Comparison of ENCODE assay signal across 1 cellular context in the genomic region with DNA sequence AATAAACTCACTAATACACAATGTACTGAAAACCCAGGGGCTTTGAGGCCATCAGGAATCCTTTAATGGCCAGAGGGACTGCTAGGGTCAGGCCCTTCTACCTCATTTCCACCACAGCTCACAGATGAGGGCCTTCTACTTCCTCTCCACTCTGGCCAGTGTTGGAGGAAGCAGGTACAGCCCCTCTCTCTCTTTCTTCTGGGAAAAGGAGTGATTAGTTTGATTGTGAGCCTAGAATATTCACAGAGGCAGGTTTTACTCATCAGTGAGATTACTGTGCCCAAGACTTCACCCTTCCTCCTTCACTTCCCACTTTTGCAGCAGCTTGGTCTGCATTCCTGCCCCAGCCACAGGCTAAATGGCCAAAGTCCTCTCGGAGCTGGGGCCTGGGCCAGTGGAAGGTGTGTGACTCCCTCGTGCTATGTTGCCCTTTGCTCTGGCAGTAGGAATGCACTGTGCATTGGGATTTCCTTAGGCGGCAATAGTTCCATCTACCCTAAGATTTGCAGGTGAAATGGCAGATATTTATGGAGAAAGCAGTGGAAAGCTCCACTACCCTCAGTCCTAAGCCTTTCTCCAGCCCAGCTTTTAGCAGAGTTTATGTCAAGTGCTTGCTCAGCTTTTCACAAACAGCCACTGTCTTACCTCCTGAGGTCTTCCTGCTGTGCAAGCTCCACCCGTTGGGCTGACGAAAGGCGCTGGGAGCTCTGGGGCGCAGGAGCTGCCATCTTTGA.
TF ChIP-seq lines count a peak whose summit lies in the region.

No MANE protein-coding gene starts in this region.

TF ChIP-seq in HepG2, 621 proteins besides CTCF, POLR2A, EP300 and RAD21 (continued from another document and continues in another):
- peak; percentile 93 for TF ChIP-seq ZNF687 (CRISPR knock-in tag; IDR thresholded peaks at IDR 0.05)
- TF ChIP-seq ATM (IDR thresholded peaks at IDR 0.05; ENCODE audit: borderline replicate concordance): no peak
- TF ChIP-seq, protein P1, sequence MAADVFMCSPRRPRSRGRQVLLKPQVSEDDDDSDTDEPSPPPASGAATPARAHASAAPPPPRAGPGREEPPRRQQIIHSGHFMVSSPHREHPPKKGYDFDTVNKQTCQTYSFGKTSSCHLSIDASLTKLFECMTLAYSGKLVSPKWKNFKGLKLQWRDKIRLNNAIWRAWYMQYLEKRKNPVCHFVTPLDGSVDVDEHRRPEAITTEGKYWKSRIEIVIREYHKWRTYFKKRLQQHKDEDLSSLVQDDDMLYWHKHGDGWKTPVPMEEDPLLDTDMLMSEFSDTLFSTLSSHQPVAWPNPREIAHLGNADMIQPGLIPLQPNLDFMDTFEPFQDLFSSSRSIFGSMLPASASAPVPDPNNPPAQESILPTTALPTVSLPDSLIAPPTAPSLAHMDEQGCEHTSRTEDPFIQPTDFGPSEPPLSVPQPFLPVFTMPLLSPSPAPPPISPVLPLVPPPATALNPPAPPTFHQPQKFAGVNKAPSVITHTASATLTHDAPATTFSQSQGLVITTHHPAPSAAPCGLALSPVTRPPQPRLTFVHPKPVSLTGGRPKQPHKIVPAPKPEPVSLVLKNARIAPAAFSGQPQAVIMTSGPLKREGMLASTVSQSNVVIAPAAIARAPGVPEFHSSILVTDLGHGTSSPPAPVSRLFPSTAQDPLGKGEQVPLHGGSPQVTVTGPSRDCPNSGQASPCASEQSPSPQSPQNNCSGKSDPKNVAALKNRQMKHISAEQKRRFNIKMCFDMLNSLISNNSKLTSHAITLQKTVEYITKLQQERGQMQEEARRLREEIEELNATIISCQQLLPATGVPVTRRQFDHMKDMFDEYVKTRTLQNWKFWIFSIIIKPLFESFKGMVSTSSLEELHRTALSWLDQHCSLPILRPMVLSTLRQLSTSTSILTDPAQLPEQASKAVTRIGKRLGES (CRISPR knock-in tag; IDR thresholded peaks at IDR 0.05; ENCODE audit: borderline replicate concordance): peak; percentile 100
- 0 out of 2 replicates have a peak, but pooled peaks have one; percentile 47 for TF ChIP-seq KMT2A (CRISPR knock-in tag; IDR thresholded peaks at IDR 0.05)
- peak; percentile 70 for TF ChIP-seq PATZ1 (CRISPR knock-in tag; IDR thresholded peaks at IDR 0.05)
- TF ChIP-seq ZNF776 (CRISPR knock-in tag; IDR thresholded peaks at IDR 0.05): no peak
- TF ChIP-seq SSRP1 (CRISPR knock-in tag; IDR thresholded peaks at IDR 0.05): no peak
- no peak for TF ChIP-seq CHCHD3 (CRISPR knock-in tag; IDR thresholded peaks at IDR 0.05)
- TF ChIP-seq HMGA1 (CRISPR knock-in tag; conservative IDR thresholded peaks at IDR 0.05): no peak
- TF ChIP-seq MXD4 (CRISPR knock-in tag; IDR thresholded peaks at IDR 0.05): 0 out of 2 replicates have a peak, but pooled peaks have one; percentile 22
- TF ChIP-seq ZNF138 (CRISPR knock-in tag; IDR thresholded peaks at IDR 0.05; ENCODE audit: low read depth): no peak
- peak; percentile 73 for TF ChIP-seq DMAP1 (CRISPR knock-in tag; IDR thresholded peaks at IDR 0.05)
- peak; percentile 68; the same call in 1 of the 2 replicates for TF ChIP-seq ZSCAN31 (CRISPR knock-in tag; IDR thresholded peaks at IDR 0.05; ENCODE audit: low read depth)
- TF ChIP-seq PLRG1 (conservative IDR thresholded peaks at IDR 0.05): no peak
- TF ChIP-seq HOXA7 (CRISPR knock-in tag; IDR thresholded peaks at IDR 0.05): no peak
- TF ChIP-seq ZEB1 (IDR thresholded peaks at IDR 0.05; ENCODE audit: insufficient replicate concordance, low read depth): no peak
- TF ChIP-seq SALL1 (CRISPR knock-in tag; IDR thresholded peaks at IDR 0.05): peak; percentile 99
- no peak for TF ChIP-seq CREB1 (IDR thresholded peaks at IDR 0.05)
- peak; percentile 51 for TF ChIP-seq CREB1 (CRISPR knock-in tag; IDR thresholded peaks at IDR 0.05)
- TF ChIP-seq ATF7-NPFF (CRISPR knock-in tag; IDR thresholded peaks at IDR 0.05; ENCODE audit: low read depth): no peak
- no peak for TF ChIP-seq ZNF326 (CRISPR knock-in tag; IDR thresholded peaks at IDR 0.05; ENCODE audit: borderline replicate concordance)
- peak; percentile 28; the same call in 1 of the 2 replicates for TF ChIP-seq NAIF1 (CRISPR knock-in tag; IDR thresholded peaks at IDR 0.05; ENCODE audit: borderline replicate concordance)
- no peak for TF ChIP-seq DNMT1 (CRISPR knock-in tag; IDR thresholded peaks at IDR 0.05)
- peak; percentile 97 for TF ChIP-seq HMG20A (CRISPR knock-in tag; IDR thresholded peaks at IDR 0.05; ENCODE audit: borderline replicate concordance)
- no peak for TF ChIP-seq ISX (CRISPR knock-in tag; conservative IDR thresholded peaks at IDR 0.05)
- TF ChIP-seq, protein P2, sequence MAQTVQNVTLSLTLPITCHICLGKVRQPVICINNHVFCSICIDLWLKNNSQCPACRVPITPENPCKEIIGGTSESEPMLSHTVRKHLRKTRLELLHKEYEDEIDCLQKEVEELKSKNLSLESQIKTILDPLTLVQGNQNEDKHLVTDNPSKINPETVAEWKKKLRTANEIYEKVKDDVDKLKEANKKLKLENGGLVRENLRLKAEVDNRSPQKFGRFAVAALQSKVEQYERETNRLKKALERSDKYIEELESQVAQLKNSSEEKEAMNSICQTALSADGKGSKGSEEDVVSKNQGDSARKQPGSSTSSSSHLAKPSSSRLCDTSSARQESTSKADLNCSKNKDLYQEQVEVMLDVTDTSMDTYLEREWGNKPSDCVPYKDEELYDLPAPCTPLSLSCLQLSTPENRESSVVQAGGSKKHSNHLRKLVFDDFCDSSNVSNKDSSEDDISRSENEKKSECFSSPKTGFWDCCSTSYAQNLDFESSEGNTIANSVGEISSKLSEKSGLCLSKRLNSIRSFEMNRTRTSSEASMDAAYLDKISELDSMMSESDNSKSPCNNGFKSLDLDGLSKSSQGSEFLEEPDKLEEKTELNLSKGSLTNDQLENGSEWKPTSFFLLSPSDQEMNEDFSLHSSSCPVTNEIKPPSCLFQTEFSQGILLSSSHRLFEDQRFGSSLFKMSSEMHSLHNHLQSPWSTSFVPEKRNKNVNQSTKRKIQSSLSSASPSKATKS (CRISPR knock-in tag; IDR thresholded peaks at IDR 0.05): peak; percentile 86; the same call in 1 of the 2 replicates
- TF ChIP-seq TGIF2 (CRISPR knock-in tag; IDR thresholded peaks at IDR 0.05): no peak
- peak; percentile 60 for TF ChIP-seq CEBPG (CRISPR knock-in tag; IDR thresholded peaks at IDR 0.05)
- TF ChIP-seq, protein P3, sequence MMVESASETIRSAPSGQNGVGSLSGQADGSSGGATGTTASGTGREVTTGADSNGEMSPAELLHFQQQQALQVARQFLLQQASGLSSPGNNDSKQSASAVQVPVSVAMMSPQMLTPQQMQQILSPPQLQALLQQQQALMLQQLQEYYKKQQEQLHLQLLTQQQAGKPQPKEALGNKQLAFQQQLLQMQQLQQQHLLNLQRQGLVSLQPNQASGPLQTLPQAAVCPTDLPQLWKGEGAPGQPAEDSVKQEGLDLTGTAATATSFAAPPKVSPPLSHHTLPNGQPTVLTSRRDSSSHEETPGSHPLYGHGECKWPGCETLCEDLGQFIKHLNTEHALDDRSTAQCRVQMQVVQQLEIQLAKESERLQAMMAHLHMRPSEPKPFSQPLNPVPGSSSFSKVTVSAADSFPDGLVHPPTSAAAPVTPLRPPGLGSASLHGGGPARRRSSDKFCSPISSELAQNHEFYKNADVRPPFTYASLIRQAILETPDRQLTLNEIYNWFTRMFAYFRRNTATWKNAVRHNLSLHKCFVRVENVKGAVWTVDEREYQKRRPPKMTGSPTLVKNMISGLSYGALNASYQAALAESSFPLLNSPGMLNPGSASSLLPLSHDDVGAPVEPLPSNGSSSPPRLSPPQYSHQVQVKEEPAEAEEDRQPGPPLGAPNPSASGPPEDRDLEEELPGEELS (CRISPR knock-in tag; IDR thresholded peaks at IDR 0.05): peak; percentile 73; the same call in 1 of the 2 replicates
- TF ChIP-seq CCDC6 (CRISPR knock-in tag; IDR thresholded peaks at IDR 0.05): peak; percentile 83; the same call in 1 of the 2 replicates
- TF ChIP-seq ZNF431 (CRISPR knock-in tag; IDR thresholded peaks at IDR 0.05; ENCODE audit: borderline replicate concordance, low read depth): no peak
- TF ChIP-seq ZNF589 (CRISPR knock-in tag; conservative IDR thresholded peaks at IDR 0.05): peak; percentile 82; the same call in 1 of the 2 replicates
- peak; percentile 27; the same call in 1 of the 2 replicates for TF ChIP-seq UBTF (CRISPR knock-in tag; IDR thresholded peaks at IDR 0.05)
- TF ChIP-seq ZNF232 (CRISPR knock-in tag; IDR thresholded peaks at IDR 0.05; ENCODE audit: borderline replicate concordance): peak; percentile 85; the same call in 1 of the 2 replicates
- TF ChIP-seq RXRB (CRISPR knock-in tag; IDR thresholded peaks at IDR 0.05; ENCODE audit: borderline replicate concordance): peak; percentile 87; the same call in 1 of the 2 replicates
- no peak for TF ChIP-seq HCFC1 (IDR thresholded peaks at IDR 0.05; ENCODE audit: low read depth, low read length)
- TF ChIP-seq, protein P4, sequence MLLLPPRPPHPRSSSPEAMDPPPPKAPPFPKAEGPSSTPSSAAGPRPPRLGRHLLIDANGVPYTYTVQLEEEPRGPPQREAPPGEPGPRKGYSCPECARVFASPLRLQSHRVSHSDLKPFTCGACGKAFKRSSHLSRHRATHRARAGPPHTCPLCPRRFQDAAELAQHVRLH (CRISPR knock-in tag; IDR thresholded peaks at IDR 0.05; ENCODE audit: borderline replicate concordance, low read depth): peak; percentile 92; the same call in 1 of the 2 replicates
- peak; percentile 56; the same call in 1 of the 2 replicates for TF ChIP-seq NR2F6 (IDR thresholded peaks at IDR 0.05)
- peak; percentile 93 for TF ChIP-seq NR2F6 (CRISPR knock-in tag; IDR thresholded peaks at IDR 0.05)
- TF ChIP-seq ZNF260 (CRISPR knock-in tag; IDR thresholded peaks at IDR 0.05; ENCODE audit: borderline replicate concordance, low read depth): no peak
- TF ChIP-seq ZNF569 (CRISPR knock-in tag; IDR thresholded peaks at IDR 0.05; ENCODE audit: borderline replicate concordance): no peak
- TF ChIP-seq ZNF775 (CRISPR knock-in tag; IDR thresholded peaks at IDR 0.05; ENCODE audit: borderline replicate concordance): no peak
- no peak for TF ChIP-seq MBD4 (IDR thresholded peaks at IDR 0.05; ENCODE audit: borderline replicate concordance, low read length)
- TF ChIP-seq IKZF5 (CRISPR knock-in tag; IDR thresholded peaks at IDR 0.05): peak; percentile 92
